Comparison of ENCODE assay signal across 8 cellular contexts in the genomic region with DNA sequence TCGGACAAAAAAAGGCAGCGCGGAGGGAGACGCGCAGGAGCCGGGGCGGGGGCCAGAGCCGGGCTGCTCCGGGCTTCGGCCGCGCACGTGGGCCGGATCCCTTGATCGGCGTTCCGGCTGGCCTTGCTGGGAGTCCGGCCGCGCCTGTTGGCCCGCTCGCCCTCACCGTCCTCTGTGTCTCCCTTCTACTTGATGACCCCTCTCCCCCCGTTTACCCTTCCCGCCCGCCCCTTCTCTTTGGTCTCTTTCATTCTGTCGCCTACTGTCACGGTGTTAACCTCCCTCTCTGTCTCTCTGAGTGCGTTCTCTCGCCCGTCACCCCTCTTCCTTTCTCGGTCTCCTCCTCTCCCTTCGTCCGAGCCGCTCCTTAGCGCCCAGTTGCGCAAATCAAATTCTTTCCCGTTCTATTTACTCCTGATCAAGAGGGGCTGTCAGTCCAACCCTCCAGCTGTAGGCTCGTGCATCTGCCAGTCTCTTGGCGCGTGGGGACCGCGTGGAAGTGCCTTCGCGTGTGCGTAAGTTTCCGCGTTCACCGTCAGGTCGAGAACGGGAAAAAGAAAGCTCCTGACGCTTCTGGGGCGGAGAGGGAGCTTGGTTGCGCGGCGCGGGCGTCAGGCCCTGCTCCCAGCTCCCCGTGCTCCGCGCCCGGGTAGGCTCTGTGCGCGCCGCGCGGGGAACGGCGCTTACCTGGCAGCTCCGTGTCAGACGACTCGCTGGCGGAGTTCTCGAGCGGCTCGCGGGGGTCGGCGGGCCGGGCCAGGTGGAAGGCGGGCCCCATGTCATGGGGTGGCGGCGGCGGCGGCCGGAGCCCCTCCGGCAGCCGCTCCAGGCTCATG. TPM values are rescaled to one million over a fixed set of nuclear protein-coding genes. Genes with fewer than 3 reads are reported as not detected.
DNase-seq lines count a peak whose midpoint lies in the region; ATAC-seq and TF ChIP-seq lines count a peak whose summit lies in the region.

No MANE protein-coding gene starts in this region.

- H2AFZ ChIP-seq in PC-9 (peak overlapping the region; percentile 95), neuron (ENCODE audit: low read depth, low read length) (peak overlapping the region; percentile 21)

- H3K27me3 Mint-ChIP-seq in endothelial cell (ENCODE audit: unreplicated experiment) = peaks cover 44% of the 10 kb centered on the region

- no peaks in the 10 kb centered on the region for H3K36me3 ChIP-seq in PC-9 (ENCODE audit: low read depth)
- H3K36me3 ChIP-seq in neuron (ENCODE audit: insufficient read depth, low read length) = no peaks in the 10 kb centered on the region

- TF ChIP-seq CTCF in AG09309 (IDR thresholded peaks at IDR 0.05; ENCODE audit: control insufficient read depth, insufficient read depth, low read depth, low read length, missing control alignments) (no peak), PC-9 (conservative IDR thresholded peaks at IDR 0.05) (no peak), endothelial cell (IDR thresholded peaks at IDR 0.05; ENCODE audit: unreplicated experiment) (no peak)

- peak; percentile 31 for ATAC-seq in GM18511 (IDR thresholded peaks at IDR 0.05; ENCODE audit: unreplicated experiment)
- no peak for ATAC-seq in HG02759 (IDR thresholded peaks at IDR 0.05; ENCODE audit: unreplicated experiment)

- H3K27me3 ChIP-seq in PC-9 (ENCODE audit: insufficient read depth, low read depth) (no peaks in the 10 kb centered on the region), neuron (ENCODE audit: insufficient read depth, low read length) (peaks cover 97% of the 10 kb centered on the region)

- peaks cover 6% of the 10 kb centered on the region for H3K36me3 Mint-ChIP-seq in endothelial cell (ENCODE audit: low read depth, unreplicated experiment)

- H3K4me1 ChIP-seq in PC-9 (replicated peaks; ENCODE audit: insufficient read depth) = peaks cover 17% of the 10 kb centered on the region
- peaks cover 4% of the 10 kb centered on the region for H3K4me1 ChIP-seq in neuron (ENCODE audit: insufficient read depth, low read length)

- CTCF ChIA-PET in PC-9 (lab: Charles Lee) = no interaction called here

- intact Hi-C loops in PC-9 (cut with micrococcal nuclease; ENCODE audit: unreplicated experiment) = loop anchor here (2.0 to 10.0 kb wide), 2 partner anchors 52 to 154 kb away; no protein-coding TSS in a partner anchor

- H3K27ac Mint-ChIP-seq in endothelial cell (ENCODE audit: unreplicated experiment) = no peak overlapping the region

- H3K4me3 ChIP-seq in AG09309 (ENCODE audit: control insufficient read depth, low read depth, low read length) (peak overlapping the region; percentile 85), PC-9 (peak overlapping the region; percentile 100), neuron (ENCODE audit: low read length) (no peak overlapping the region)

- DNase-seq in AG09309 (ENCODE audit: low read depth) (no peak), PC-9 (peak in 1 of 2 experiments; percentile 33), endothelial cell (ENCODE audit: low spot score) (no peak), pons (ENCODE audit: low spot score) (no peak)
- no peak for DNase-seq in central memory CD4-positive, alpha-beta T cell

- no TSS peak for BruUV-seq in PC-9 (replicated peaks; lab: Mats Ljungman, UMichigan)

- H3K79me2 ChIP-seq in PC-9 (ENCODE audit: low read depth) = peaks cover 48% of the 10 kb centered on the region

- no peaks in the 10 kb centered on the region for H3K9me3 Mint-ChIP-seq in endothelial cell (ENCODE audit: unreplicated experiment)

- H3K9me3 ChIP-seq in PC-9 (ENCODE audit: insufficient read depth, low read depth) = no peaks in the 10 kb centered on the region
- H3K9me3 ChIP-seq in neuron (ENCODE audit: low read length) = peaks cover 6% of the 10 kb centered on the region

- H3K4me1 Mint-ChIP-seq in endothelial cell (ENCODE audit: unreplicated experiment) = peaks cover 25% of the 10 kb centered on the region

- H3K9me2 ChIP-seq in PC-9 (ENCODE audit: insufficient read depth) = no peaks in the 10 kb centered on the region

- H3K4me3 Mint-ChIP-seq in endothelial cell (ENCODE audit: unreplicated experiment) = peak overlapping the region; percentile 54

- H3F3A ChIP-seq in PC-9 (ENCODE audit: insufficient read depth, low read depth) = peaks cover 5% of the 10 kb centered on the region; the same call in 1 of the 2 replicates

- POLR2A ChIA-PET in PC-9 (lab: Charles Lee; ENCODE audit: unreplicated experiment) = interaction anchor here (0.6 to 0.8 kb wide), 3 partner anchors 107 to 1029 kb away, joined by 3 to 5 read pairs (median 4); a partner anchor contains a TSS

- H3K27ac ChIP-seq in PC-9 = peak overlapping the region; percentile 63

- peak overlapping the region; percentile 92 for H3K4me2 ChIP-seq in PC-9

- H4K20me1 ChIP-seq in PC-9 (ENCODE audit: insufficient read depth) = no peaks in the 10 kb centered on the region

RNA-seq across cellular contexts. Expression of a gene that starts 0.8 kb away (rescaled TPM):
- total RNA-seq in PC-9 (2021) (27.8 and 38.9 TPM in 2 replicates), endothelial cell (ENCODE audit: unreplicated experiment) (0.87 TPM)

Comparison
In these comparisons a context has a peak if more than half of its experiments do, and no peak if none do; other contexts are left out.
1. RNA of a gene that starts 0.8 kb away (total RNA-seq): 27.8 to 38.9 TPM in PC-9; 0.87 TPM in endothelial cell (single experiment); every median in the first group is over 10 times any median in the second.